ENCODE assay signal across 20 cellular contexts in the genomic region with DNA sequence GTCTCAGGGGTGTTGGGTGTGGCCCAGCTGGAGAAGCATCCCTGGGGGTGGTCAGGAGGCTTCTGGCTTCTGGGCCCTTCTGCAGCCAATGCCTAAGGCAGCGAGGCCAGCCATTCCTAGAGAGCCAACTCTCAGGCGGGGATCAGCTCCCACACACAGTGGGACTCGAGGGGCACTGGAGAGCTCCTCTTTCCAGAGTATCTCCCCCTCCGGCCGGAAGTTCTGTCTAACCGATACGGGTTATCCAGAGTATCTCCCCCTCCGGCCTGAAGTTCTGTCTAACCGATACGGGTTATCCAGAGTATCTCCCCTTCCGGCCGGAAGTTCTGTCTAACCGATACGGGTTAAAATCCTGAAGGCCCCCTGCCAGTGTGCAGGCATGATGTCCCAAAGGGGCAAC.
"Had no signal": no experiment of that assay in that cellular context is flagged by ENCODE, and none has a peak within 500 bp of the region (broad histone marks: within the 10 kb centered on the region; RNA-seq: fewer than 3 reads in every experiment).

No MANE protein-coding gene starts in this region.

- DNase-seq: effector CD8-positive, alpha-beta T cell; foreskin keratinocyte; heart left ventricle; left cardiac atrium; left ventricle myocardium superior; lower lobe of right lung; natural killer cell; occipital lobe; pancreas; right lobe of liver; small intestine; stimulated activated CD4-positive, alpha-beta T cell treated with anti-CD3 and anti-CD28 coated beads, Interleukin-15, amount 100 ng/mL, for 24 hours; stimulated activated CD4-positive, alpha-beta T cell treated with anti-CD3 and anti-CD28 coated beads, Interleukin-2, amount 100 ng/mL, for 48 hours; stimulated activated naive B cell treated with anti-CD40 and anti-IgM and Interleukin-4, amounts not matched to agents 10 μg/mL and 1 μg/mL and 100 μg/mL, for 72 hours; transverse colon had no signal

- H3K36me3 ChIP-seq: esophagus muscularis mucosa, gastroesophageal sphincter, heart left ventricle, lower lobe of right lung, pancreas, transverse colon had no signal

- H3K36me3 Mint-ChIP-seq: natural killer cell; stimulated activated naive B cell treated with anti-CD40 and anti-IgM and Interleukin-4, amounts not matched to agents 10 μg/mL and 1 μg/mL and 100 μg/mL, for 72 hours had no signal

- H3K9me3 Mint-ChIP-seq: dendritic cell treated with granulocyte-macrophage colony-stimulating factor and Interleukin-4, amounts not matched to agents 40 ng/mL and 50 ng/mL, for 4 days; natural killer cell; stimulated activated naive B cell treated with anti-CD40 and anti-IgM and Interleukin-4, amounts not matched to agents 10 μg/mL and 1 μg/mL and 100 μg/mL, for 72 hours; stimulated activated naive CD8-positive, alpha-beta T cell treated with anti-CD3 and anti-CD28 coated beads, Interleukin-15, Interleukin-2, amounts not matched to agents 100 ng/mL and 50 ng/mL, for 24 hours had no signal

- H3K9me3 ChIP-seq: esophagus muscularis mucosa, gastroesophageal sphincter, heart left ventricle, lower lobe of right lung, pancreas, right lobe of liver, transverse colon had no signal

- H3K4me3 Mint-ChIP-seq: dendritic cell treated with granulocyte-macrophage colony-stimulating factor and Interleukin-4, amounts not matched to agents 40 ng/mL and 50 ng/mL, for 4 days; natural killer cell; stimulated activated naive B cell treated with anti-CD40 and anti-IgM and Interleukin-4, amounts not matched to agents 10 μg/mL and 1 μg/mL and 100 μg/mL, for 72 hours; stimulated activated naive CD8-positive, alpha-beta T cell treated with anti-CD3 and anti-CD28 coated beads, Interleukin-15, Interleukin-2, amounts not matched to agents 100 ng/mL and 50 ng/mL, for 24 hours had no signal

- H3K27me3 ChIP-seq: foreskin keratinocyte, hepatocyte, pancreas, right lobe of liver, transverse colon had no signal

- H3K27ac ChIP-seq: esophagus muscularis mucosa, foreskin keratinocyte, gastroesophageal sphincter, heart left ventricle, hepatocyte, lower lobe of right lung, pancreas, right lobe of liver, transverse colon had no signal

- H3K4me1 ChIP-seq: esophagus muscularis mucosa, foreskin keratinocyte, gastroesophageal sphincter, heart left ventricle, lower lobe of right lung, pancreas, transverse colon had no signal

- ATAC-seq: foreskin keratinocyte; gastroesophageal sphincter; heart left ventricle; left cardiac atrium; left ventricle myocardium superior; lower lobe of right lung; natural killer cell; pancreas; right lobe of liver; stimulated activated naive B cell treated with anti-CD40 and anti-IgM and Interleukin-4, amounts not matched to agents 10 μg/mL and 1 μg/mL and 100 μg/mL, for 72 hours had no signal

- H3K4me1 Mint-ChIP-seq: stimulated activated naive B cell treated with anti-CD40 and anti-IgM and Interleukin-4, amounts not matched to agents 10 μg/mL and 1 μg/mL and 100 μg/mL, for 72 hours had no signal

- H3K27me3 Mint-ChIP-seq: dendritic cell treated with granulocyte-macrophage colony-stimulating factor and Interleukin-4, amounts not matched to agents 40 ng/mL and 50 ng/mL, for 4 days; stimulated activated naive CD8-positive, alpha-beta T cell treated with anti-CD3 and anti-CD28 coated beads, Interleukin-15, Interleukin-2, amounts not matched to agents 100 ng/mL and 50 ng/mL, for 24 hours had no signal

- H3K4me3 ChIP-seq: esophagus muscularis mucosa, gastroesophageal sphincter, heart left ventricle, hepatocyte, lower lobe of right lung, pancreas, right lobe of liver, transverse colon had no signal

- H3K27ac Mint-ChIP-seq: dendritic cell treated with granulocyte-macrophage colony-stimulating factor and Interleukin-4, amounts not matched to agents 40 ng/mL and 50 ng/mL, for 4 days; natural killer cell; stimulated activated naive B cell treated with anti-CD40 and anti-IgM and Interleukin-4, amounts not matched to agents 10 μg/mL and 1 μg/mL and 100 μg/mL, for 72 hours; stimulated activated naive CD8-positive, alpha-beta T cell treated with anti-CD3 and anti-CD28 coated beads, Interleukin-15, Interleukin-2, amounts not matched to agents 100 ng/mL and 50 ng/mL, for 24 hours had no signal
